ENCODE assay signal across 14 cellular contexts in the genomic region with DNA sequence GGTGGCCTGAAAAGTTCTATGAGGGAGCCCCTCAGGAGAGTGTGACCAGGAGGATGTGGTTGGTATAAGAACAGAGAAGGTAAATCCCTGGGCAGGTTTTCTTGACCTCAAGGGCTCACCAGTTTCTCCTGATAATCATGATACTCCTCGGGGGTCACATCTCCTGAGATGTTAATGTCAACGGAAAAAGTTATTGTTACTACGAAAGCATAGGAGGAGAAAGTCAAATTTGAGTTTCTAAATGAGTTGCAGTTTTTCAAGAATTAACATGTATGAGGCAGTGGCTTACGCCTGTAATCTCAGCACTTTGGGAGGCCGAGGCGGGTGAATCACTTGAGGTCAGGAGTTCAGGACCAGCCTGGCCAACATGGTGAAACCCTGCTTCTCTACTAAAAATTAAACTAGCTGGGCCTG. TPM values are rescaled to one million over a fixed set of nuclear protein-coding genes. Genes with fewer than 3 reads are reported as not detected.
DNase-seq lines count a peak whose midpoint lies in the region; ATAC-seq and TF ChIP-seq lines count a peak whose summit lies in the region.
"Had no signal": no experiment of that assay in that cellular context is flagged by ENCODE, and none has a peak within 500 bp of the region (broad histone marks: within the 10 kb centered on the region; RNA-seq: fewer than 3 reads in every experiment).

No MANE protein-coding gene starts in this region.

- H3K9me3 Mint-ChIP-seq in activated CD8-positive, alpha-beta memory T cell treated with anti-CD3 and anti-CD28 coated beads, Interleukin-2, amount 10 ng/mL, durations not matched to agents 7 days and 5 days (ENCODE audit: low read depth), result no peaks in the 10 kb centered on the region
- no peaks in the 10 kb centered on the region for H3K9me3 Mint-ChIP-seq in activated CD8-positive, alpha-beta T cell treated with anti-CD3 and anti-CD28 coated beads for 36 hours

- DNase-seq in activated CD8-positive, alpha-beta memory T cell treated with anti-CD3 and anti-CD28 coated beads, Interleukin-2, amount 10 ng/mL, durations not matched to agents 7 days and 5 days, result peak; percentile 72
- no peak for DNase-seq in activated CD8-positive, alpha-beta memory T cell treated with anti-CD3 and anti-CD28 coated beads, Interleukin-2, amount 50 U/mL, for 4 hours
- DNase-seq in activated CD8-positive, alpha-beta T cell treated with anti-CD3 and anti-CD28 coated beads for 36 hours, result peak; percentile 82
- DNase-seq in stimulated activated CD4-positive, alpha-beta T cell treated with anti-CD3 and anti-CD28 coated beads, TNF-alpha, amount 100 ng/mL, for 48 hours (ENCODE audit: low read depth in 3 of 3), result peak in 2 of 3 donors; percentile 17 to 48
- DNase-seq in NCI-H748 treated with DMSO at 0.1 percent for 48 hours (lab: John Stamatoyannopoulos, UW), result no peak
- DNase-seq in sciatic nerve (ENCODE audit: low spot score), result no peak
- DNase-seq: body of pancreas, KBM-7, NCI-H510A treated with DMSO at 0.1 percent for 48 hours, psoas muscle, T1000 had no signal

- H3K4me1 Mint-ChIP-seq in activated CD8-positive, alpha-beta memory T cell treated with anti-CD3 and anti-CD28 coated beads, Interleukin-2, amount 10 ng/mL, durations not matched to agents 7 days and 5 days, result peaks cover 39% of the 10 kb centered on the region
- H3K4me1 Mint-ChIP-seq in activated CD8-positive, alpha-beta T cell treated with anti-CD3 and anti-CD28 coated beads for 36 hours (ENCODE audit: low read depth), result peaks cover 37% of the 10 kb centered on the region

- POLR2A ChIA-PET in activated CD8-positive, alpha-beta T cell treated with anti-CD3 and anti-CD28 coated beads for 36 hours (lab: Charles Lee), result interaction anchor here (0.6 to 1.6 kb wide), 3 partner anchors 25 to 462 kb away, joined by 3 to 4 read pairs (median 3); partner anchors contain the start of gene BFSP1

- peaks cover 25% of the 10 kb centered on the region for H3K36me3 Mint-ChIP-seq in activated CD8-positive, alpha-beta memory T cell treated with anti-CD3 and anti-CD28 coated beads, Interleukin-2, amount 10 ng/mL, durations not matched to agents 7 days and 5 days
- H3K36me3 Mint-ChIP-seq in activated CD8-positive, alpha-beta T cell treated with anti-CD3 and anti-CD28 coated beads for 36 hours (ENCODE audit: low read depth), result peaks cover 24% of the 10 kb centered on the region

- CTCF ChIA-PET in activated CD8-positive, alpha-beta memory T cell treated with anti-CD3 and anti-CD28 coated beads, Interleukin-2, amount 10 ng/mL, durations not matched to agents 7 days and 5 days (lab: Charles Lee), result interaction anchor here (0.7 to 3.6 kb wide), 4 partner anchors 12 to 309 kb away, joined by 3 to 14 read pairs (median 4); partner anchors contain the start of gene RRBP1
- CTCF ChIA-PET in activated CD8-positive, alpha-beta T cell treated with anti-CD3 and anti-CD28 coated beads for 36 hours (lab: Charles Lee), result interaction anchor here (1.0 kb wide), 1 partner anchor 24 kb away, joined by 4 read pairs; the partner anchor contains the start of genes MGME1 and SNX5

- peak; percentile 70 for ATAC-seq in activated CD8-positive, alpha-beta memory T cell treated with anti-CD3 and anti-CD28 coated beads, Interleukin-2, amount 10 ng/mL, durations not matched to agents 7 days and 5 days
- ATAC-seq in HG02642 (IDR thresholded peaks at IDR 0.05; ENCODE audit: poor library complexity, unreplicated experiment), result peak; percentile 66
- ATAC-seq in activated CD8-positive, alpha-beta T cell treated with anti-CD3 and anti-CD28 coated beads for 36 hours, result peak; percentile 79
- ATAC-seq in sciatic nerve, result no peak
- no peak for ATAC-seq in GM21447 (IDR thresholded peaks at IDR 0.05; ENCODE audit: unreplicated experiment)
- ATAC-seq: body of pancreas, left lobe of liver had no signal

- H3K27ac Mint-ChIP-seq in activated CD8-positive, alpha-beta memory T cell treated with anti-CD3 and anti-CD28 coated beads, Interleukin-2, amount 10 ng/mL, durations not matched to agents 7 days and 5 days, result peak overlapping the region; percentile 83
- peak overlapping the region; percentile 81 for H3K27ac Mint-ChIP-seq in activated CD8-positive, alpha-beta T cell treated with anti-CD3 and anti-CD28 coated beads for 36 hours

- no peaks in the 10 kb centered on the region for H3K27me3 Mint-ChIP-seq in activated CD8-positive, alpha-beta memory T cell treated with anti-CD3 and anti-CD28 coated beads, Interleukin-2, amount 10 ng/mL, durations not matched to agents 7 days and 5 days
- H3K27me3 Mint-ChIP-seq in activated CD8-positive, alpha-beta T cell treated with anti-CD3 and anti-CD28 coated beads for 36 hours, result peaks cover 12% of the 10 kb centered on the region

- peak overlapping the region; percentile 30 for H3K4me3 Mint-ChIP-seq in activated CD8-positive, alpha-beta memory T cell treated with anti-CD3 and anti-CD28 coated beads, Interleukin-2, amount 10 ng/mL, durations not matched to agents 7 days and 5 days
- peak overlapping the region; percentile 45 for H3K4me3 Mint-ChIP-seq in activated CD8-positive, alpha-beta T cell treated with anti-CD3 and anti-CD28 coated beads for 36 hours

- intact Hi-C loops in activated CD8-positive, alpha-beta T cell treated with anti-CD3 and anti-CD28 coated beads for 36 hours (cut with micrococcal nuclease), result loop anchor here (2.0 to 10.0 kb wide), 3 partner anchors 23 to 487 kb away; partner anchors contain the start of genes MGME1, RRBP1 and SNX5
- intact Hi-C loops in sciatic nerve (cut with DNase I), result no loop called here

- TF ChIP-seq CTCF in activated CD8-positive, alpha-beta T cell treated with anti-CD3 and anti-CD28 coated beads for 36 hours (IDR thresholded peaks at IDR 0.05), result no peak

RNA-seq across cellular contexts. Expression of gene MGME1, which starts 23.4 kb away (rescaled TPM):
- total RNA-seq in activated CD8-positive, alpha-beta memory T cell treated with anti-CD3 and anti-CD28 coated beads, Interleukin-2, amount 10 ng/mL, durations not matched to agents 7 days and 5 days, result 10 to 100 TPM; 46.6 to 50.7 TPM
- 10 to 100 TPM; 28.2 to 30.5 TPM for total RNA-seq in activated CD8-positive, alpha-beta T cell treated with anti-CD3 and anti-CD28 coated beads for 36 hours
- total RNA-seq in sciatic nerve, result 8.7 TPM

RNA-seq across cellular contexts. Expression of gene SNX5, which starts 23.6 kb away (rescaled TPM):
- total RNA-seq in activated CD8-positive, alpha-beta memory T cell treated with anti-CD3 and anti-CD28 coated beads, Interleukin-2, amount 10 ng/mL, durations not matched to agents 7 days and 5 days, result 100 to 1,000 TPM; 178 to 192 TPM
- total RNA-seq in activated CD8-positive, alpha-beta T cell treated with anti-CD3 and anti-CD28 coated beads for 36 hours, result 100 to 1,000 TPM; 222 to 249 TPM
- total RNA-seq in sciatic nerve, result 85.3 TPM

Comparison
In these comparisons a context has a peak if more than half of its experiments do, and no peak if none do; other contexts are left out.
1. DNase-seq: peak in activated CD8-positive, alpha-beta memory T cell treated with anti-CD3 and anti-CD28 coated beads, Interleukin-2, amount 10 ng/mL, durations not matched to agents 7 days and 5 days (single experiment), activated CD8-positive, alpha-beta T cell treated with anti-CD3 and anti-CD28 coated beads for 36 hours (single experiment) and stimulated activated CD4-positive, alpha-beta T cell treated with anti-CD3 and anti-CD28 coated beads, TNF-alpha, amount 100 ng/mL, for 48 hours (2 of 3); none in activated CD8-positive, alpha-beta memory T cell treated with anti-CD3 and anti-CD28 coated beads, Interleukin-2, amount 50 U/mL, for 4 hours (single experiment), NCI-H748 treated with DMSO at 0.1 percent for 48 hours (single experiment) and sciatic nerve (single experiment).
2. ATAC-seq: peak in activated CD8-positive, alpha-beta memory T cell treated with anti-CD3 and anti-CD28 coated beads, Interleukin-2, amount 10 ng/mL, durations not matched to agents 7 days and 5 days (single experiment), HG02642 (single experiment) and activated CD8-positive, alpha-beta T cell treated with anti-CD3 and anti-CD28 coated beads for 36 hours (single experiment); none in sciatic nerve (single experiment) and GM21447 (single experiment).